1 cellular context compared by ENCODE assay signal in the genomic region with DNA sequence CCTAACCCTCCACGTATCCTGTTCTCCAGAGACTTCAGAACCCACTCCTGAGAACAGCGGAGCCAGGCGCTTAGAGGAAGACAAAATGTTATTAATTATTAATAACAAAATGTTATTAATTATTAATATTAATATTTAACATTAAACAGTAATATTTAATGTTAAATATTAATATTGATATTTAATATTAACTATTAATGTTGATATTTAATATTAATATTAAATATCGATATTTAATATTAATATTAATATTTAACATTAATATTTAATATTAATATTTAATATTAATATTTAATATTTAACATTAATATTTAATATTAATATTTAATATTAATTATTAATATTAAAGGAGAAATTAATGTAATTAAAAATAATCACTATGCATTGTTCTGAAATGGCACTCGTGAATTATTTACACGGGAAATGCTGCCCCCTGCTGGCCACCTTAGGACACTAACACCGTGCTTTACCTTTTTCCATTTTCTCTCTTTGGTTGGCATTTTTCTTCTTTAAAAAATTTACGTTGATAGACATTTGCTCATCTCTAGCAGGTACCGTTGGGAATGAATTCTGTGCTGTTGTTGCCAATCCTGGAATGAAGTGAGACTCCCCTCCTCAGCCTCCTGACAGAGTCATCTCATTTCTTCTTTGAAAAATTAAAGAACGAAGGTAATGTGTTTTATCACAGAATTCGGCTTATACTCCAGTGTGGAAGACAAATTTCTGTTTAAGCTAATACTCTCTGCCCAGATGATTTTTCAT.
TF ChIP-seq lines count a peak whose summit lies in the region.

No MANE protein-coding gene starts in this region.

TF ChIP-seq in HepG2, 621 proteins besides CTCF, POLR2A, EP300 and RAD21 (continued from another document):
- TF ChIP-seq LRRFIP1 (CRISPR knock-in tag; conservative IDR thresholded peaks at IDR 0.05), result no peak
- TF ChIP-seq ZSCAN29 (CRISPR knock-in tag; conservative IDR thresholded peaks at IDR 0.05), result no peak
- no peak for TF ChIP-seq ZBTB7A (CRISPR knock-in tag; IDR thresholded peaks at IDR 0.05)
- no peak for TF ChIP-seq ZNF670 (CRISPR knock-in tag; IDR thresholded peaks at IDR 0.05; ENCODE audit: borderline replicate concordance)
- TF ChIP-seq, protein P1, sequence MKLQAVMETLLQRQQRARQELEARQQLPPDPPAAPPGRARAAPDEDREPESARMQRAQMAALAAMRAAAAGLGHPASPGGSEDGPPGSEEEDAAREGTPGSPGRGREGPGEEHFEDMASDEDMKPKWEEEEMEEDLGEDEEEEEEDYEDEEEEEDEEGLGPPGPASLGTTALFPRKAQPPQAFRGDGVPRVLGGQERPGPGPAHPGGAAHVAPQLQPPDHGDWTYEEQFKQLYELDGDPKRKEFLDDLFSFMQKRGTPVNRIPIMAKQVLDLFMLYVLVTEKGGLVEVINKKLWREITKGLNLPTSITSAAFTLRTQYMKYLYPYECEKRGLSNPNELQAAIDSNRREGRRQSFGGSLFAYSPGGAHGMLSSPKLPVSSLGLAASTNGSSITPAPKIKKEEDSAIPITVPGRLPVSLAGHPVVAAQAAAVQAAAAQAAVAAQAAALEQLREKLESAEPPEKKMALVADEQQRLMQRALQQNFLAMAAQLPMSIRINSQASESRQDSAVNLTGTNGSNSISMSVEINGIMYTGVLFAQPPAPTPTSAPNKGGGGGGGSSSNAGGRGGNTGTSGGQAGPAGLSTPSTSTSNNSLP (IDR thresholded peaks at IDR 0.05; ENCODE audit: low read depth, low read length), result peak; percentile 84
- TF ChIP-seq HNRNPUL1 (IDR thresholded peaks at IDR 0.05; ENCODE audit: low read depth, low read length), result peak; percentile 77; the same call in 1 of the 2 replicates
